ENCODE assay signal across 8 cellular contexts in genomic region chr4:125283702-125284279, GRCh38. TPM values are rescaled to one million over a fixed set of nuclear protein-coding genes. Genes with fewer than 3 reads are reported as not detected.
DNase-seq lines count a peak whose midpoint lies in the region; ATAC-seq and TF ChIP-seq lines count a peak whose summit lies in the region.

No MANE protein-coding gene starts in this region.

- DNase-seq in PC-3 (peak; percentile 39), fibroblast of mammary gland (ENCODE audit: low read depth) (peak; percentile 53), smooth muscle cell (lab: John Stamatoyannopoulos, UW; ENCODE audit: unreplicated experiment) (no peak), HuH-7 (ENCODE audit: low spot score) (no peak)
- no peak for DNase-seq in activated naive CD4-positive, alpha-beta T cell (lab: John Stamatoyannopoulos, UW)
- DNase-seq in stimulated activated CD4-positive, alpha-beta T cell treated with anti-CD3 and anti-CD28 coated beads, Interleukin-2, amount 100 ng/mL, for 24 hours: no peak

- H3K9ac ChIP-seq in PC-3 (ENCODE audit: low read length): no peak overlapping the region
- no peak overlapping the region for H3K9ac ChIP-seq in smooth muscle cell (ENCODE audit: low read depth)

- no peaks in the 10 kb centered on the region for H3K79me2 ChIP-seq in DOHH2 (ENCODE audit: control insufficient read depth, low read length)
- no peaks in the 10 kb centered on the region for H3K79me2 ChIP-seq in PC-3 (ENCODE audit: low read length)
- H3K79me2 ChIP-seq in smooth muscle cell (ENCODE audit: low read depth): no peaks in the 10 kb centered on the region

- H3F3A ChIP-seq in DOHH2 (ENCODE audit: control insufficient read depth, insufficient read depth) (no peaks in the 10 kb centered on the region), PC-3 (ENCODE audit: low read length, unreplicated experiment) (no peaks in the 10 kb centered on the region), smooth muscle cell (ENCODE audit: low read depth) (no peaks in the 10 kb centered on the region)

- H3K9me3 ChIP-seq in DOHH2 (ENCODE audit: control insufficient read depth, insufficient read depth, low read length) (no peaks in the 10 kb centered on the region), PC-3 (ENCODE audit: low read length) (no peaks in the 10 kb centered on the region), smooth muscle cell (replicated peaks; ENCODE audit: low read depth) (no peaks in the 10 kb centered on the region)

- H3K9me2 ChIP-seq in DOHH2 (replicated peaks; ENCODE audit: control insufficient read depth, low read length) (no peaks in the 10 kb centered on the region), PC-3 (replicated peaks; ENCODE audit: low read length) (no peaks in the 10 kb centered on the region)

- H3K36me3 ChIP-seq in DOHH2 (ENCODE audit: control insufficient read depth, low read length) (no peaks in the 10 kb centered on the region), PC-3 (ENCODE audit: low read depth, low read length) (no peaks in the 10 kb centered on the region), smooth muscle cell (ENCODE audit: low read depth) (no peaks in the 10 kb centered on the region)

- TF ChIP-seq CTCF in DOHH2 (IDR thresholded peaks at IDR 0.05; ENCODE audit: low read depth, low read length, poor library complexity, severe bottlenecking) (peak; percentile 57), PC-3 (conservative IDR thresholded peaks at IDR 0.05; ENCODE audit: low read depth, low read length) (peak; percentile 73), fibroblast of mammary gland (conservative IDR thresholded peaks at IDR 0.05; ENCODE audit: control insufficient read depth, insufficient read depth, low read depth, low read length) (peak; percentile 45), smooth muscle cell (IDR thresholded peaks at IDR 0.05; ENCODE audit: borderline replicate concordance, insufficient read depth, poor library complexity, severe bottlenecking) (peak; percentile 70)

- H2AFZ ChIP-seq in PC-3 (ENCODE audit: low read length): 0 out of 2 replicates have a peak overlapping the region, but pooled peaks have one; percentile 36
- H2AFZ ChIP-seq in smooth muscle cell (ENCODE audit: low read depth): peak overlapping the region; percentile 57

- no TSS peak for BruUV-seq in PC-3 (replicated peaks; lab: Mats Ljungman, UMichigan)

- H4K20me1 ChIP-seq in DOHH2 (ENCODE audit: control insufficient read depth, insufficient read depth, low read depth, low read length) (no peaks in the 10 kb centered on the region), PC-3 (ENCODE audit: low read length) (no peaks in the 10 kb centered on the region), smooth muscle cell (ENCODE audit: low read depth) (no peaks in the 10 kb centered on the region)

- H3K4me2 ChIP-seq in DOHH2 (ENCODE audit: low read length): no peak overlapping the region
- H3K4me2 ChIP-seq in PC-3 (ENCODE audit: low read length): no peak overlapping the region
- peak overlapping the region; percentile 66 for H3K4me2 ChIP-seq in smooth muscle cell

- H3K4me1 ChIP-seq in DOHH2 (ENCODE audit: control insufficient read depth, low read length) (no peaks in the 10 kb centered on the region), PC-3 (ENCODE audit: insufficient read depth, low read length) (0 out of 2 replicates have a peak, but pooled peaks cover 5% of the 10 kb centered on the region), smooth muscle cell (ENCODE audit: low read depth) (no peaks in the 10 kb centered on the region)

- CTCF ChIA-PET in PC-3 (lab: Charles Lee): no interaction called here

- H3K27ac ChIP-seq in DOHH2 (ENCODE audit: low read depth, low read length) (no peak overlapping the region), PC-3 (ENCODE audit: low read length) (no peak overlapping the region), smooth muscle cell (ENCODE audit: low read depth) (no peak overlapping the region)

- POLR2A ChIA-PET in PC-3 (lab: Charles Lee; ENCODE audit: unreplicated experiment): no interaction called here

- intact Hi-C loops in PC-3 (cut with micrococcal nuclease): loop anchor here (1.0 to 10.0 kb wide), 2 partner anchors 949 to 1509 kb away; no protein-coding TSS in a partner anchor

- H3K4me3 ChIP-seq in DOHH2 (ENCODE audit: low read length) (no peak overlapping the region), PC-3 (ENCODE audit: low read length) (no peak overlapping the region), fibroblast of mammary gland (ENCODE audit: control insufficient read depth, low read depth, low read length) (no peak overlapping the region), smooth muscle cell (no peak overlapping the region)

- no peaks in the 10 kb centered on the region for H3K27me3 ChIP-seq in DOHH2 (ENCODE audit: control insufficient read depth, low read length)
- no peaks in the 10 kb centered on the region for H3K27me3 ChIP-seq in PC-3 (ENCODE audit: low read length)
- no peaks in the 10 kb centered on the region for H3K27me3 ChIP-seq in smooth muscle cell (ENCODE audit: low read depth)

- ATAC-seq in GM21619 (IDR thresholded peaks at IDR 0.05; ENCODE audit: unreplicated experiment) (peak; percentile 68), PC-3 (no peak)

- 4% methylated on average over 4 of the region's 4 CpGs for WGBS in smooth muscle cell (ENCODE audit: low lambda C conversion rate)

RNA-seq across cellular contexts. Expression of gene FAT4, which starts 31.0 kb away (rescaled TPM):
- total RNA-seq in PC-3 (2014; rRNA removed) (0.95 and 1.4 TPM in 2 replicates), smooth muscle cell (18.3 and 22.9 TPM in 2 replicates)
- 1.4 and 1.5 TPM in 2 replicates for polyA plus RNA-seq in smooth muscle cell

Comparison
In these comparisons a context has a peak if more than half of its experiments do, and no peak if none do; other contexts are left out.
1. DNase-seq: peak in PC-3 (single experiment) and fibroblast of mammary gland (single experiment); none in smooth muscle cell (single experiment), activated naive CD4-positive, alpha-beta T cell (0 of 4), HuH-7 (single experiment) and stimulated activated CD4-positive, alpha-beta T cell treated with anti-CD3 and anti-CD28 coated beads, Interleukin-2, amount 100 ng/mL, for 24 hours (0 of 2).
2. Peak in every context shown above with its lines, with median percentiles within 50 percentile points of each other: CTCF ChIP-seq.